In genomic region chr7:89621925-89622641, GRCh38 we compare ENCODE assay signal across 16 cellular contexts.
DNase-seq lines count a peak whose midpoint lies in the region; ATAC-seq lines count a peak whose summit lies in the region.
"Had no signal": no experiment of that assay in that cellular context is flagged by ENCODE, and none has a peak within 500 bp of the region (broad histone marks: within the 10 kb centered on the region; RNA-seq: fewer than 3 reads in every experiment).

No MANE protein-coding gene starts in this region.

- no peaks in the 10 kb centered on the region for H3K9me3 Mint-ChIP-seq in activated naive CD8-positive, alpha-beta T cell treated with anti-CD3 and anti-CD28 coated beads, Interleukin-2, amount 10 ng/mL, durations not matched to agents 7 days and 5 days
- H3K9me3 Mint-ChIP-seq in activated naive CD8-positive, alpha-beta T cell treated with anti-CD3 and anti-CD28 coated beads for 36 hours = no peaks in the 10 kb centered on the region
- peaks cover 0 to 7% (median 0%) of the 10 kb centered on the region in 11 donors for H3K9me3 Mint-ChIP-seq in naive thymus-derived CD4-positive, alpha-beta T cell
- peaks cover 2% of the 10 kb centered on the region for H3K9me3 Mint-ChIP-seq in stimulated activated memory B cell treated with anti-CD40 and anti-IgM and Interleukin-4, amounts not matched to agents 10 μg/mL and 1 μg/mL and 100 μg/mL, for 72 hours

- H3K36me3 ChIP-seq in naive thymus-derived CD4-positive, alpha-beta T cell (ENCODE audit: control insufficient read depth in 2 of 3, insufficient read depth in 3 of 3, low read length in 3 of 3) = no peaks in the 10 kb centered on the region

- no peaks in the 10 kb centered on the region for H3K27me3 ChIP-seq in naive thymus-derived CD4-positive, alpha-beta T cell (ENCODE audit: control insufficient read depth in 2 of 2, insufficient read depth in 2 of 2, low read length in 2 of 2)

- peak; percentile 2 for DNase-seq in NCI-H524 treated with DMSO at 0.1 percent for 48 hours (lab: John Stamatoyannopoulos, UW)
- DNase-seq in NCI-H524 (lab: John Stamatoyannopoulos, UW) = no peak
- DNase-seq in activated naive CD8-positive, alpha-beta T cell treated with anti-CD3 and anti-CD28 coated beads, Interleukin-2, amount 10 ng/mL, durations not matched to agents 7 days and 5 days = no peak
- DNase-seq in activated naive CD8-positive, alpha-beta T cell treated with anti-CD3 and anti-CD28 coated beads for 36 hours = no peak
- DNase-seq in naive thymus-derived CD4-positive, alpha-beta T cell = no peak
- no peak for DNase-seq in KBM-7
- DNase-seq: DMS79, Karpas-422, NCI-H1092, NCI-H2171, SIG-M5 had no signal

- intact Hi-C loops in naive thymus-derived CD4-positive, alpha-beta T cell (cut with micrococcal nuclease) = loop anchor here (2.0 to 10.0 kb wide), 14 partner anchors 125 to 1380 kb away; no protein-coding TSS in a partner anchor

- no peak overlapping the region for H3K4me3 Mint-ChIP-seq in activated naive CD8-positive, alpha-beta T cell treated with anti-CD3 and anti-CD28 coated beads, Interleukin-2, amount 10 ng/mL, durations not matched to agents 7 days and 5 days
- H3K4me3 Mint-ChIP-seq in activated naive CD8-positive, alpha-beta T cell treated with anti-CD3 and anti-CD28 coated beads for 36 hours = no peak overlapping the region
- H3K4me3 Mint-ChIP-seq in naive thymus-derived CD4-positive, alpha-beta T cell = peak overlapping the region in 8 of 10 donors; percentile 8 to 61 (median 49)
- H3K4me3 Mint-ChIP-seq in stimulated activated memory B cell treated with anti-CD40 and anti-IgM and Interleukin-4, amounts not matched to agents 10 μg/mL and 1 μg/mL and 100 μg/mL, for 72 hours = no peak overlapping the region
- H3K4me3 Mint-ChIP-seq: GM23338 had no signal

- peaks cover 1% of the 10 kb centered on the region for H3K36me3 Mint-ChIP-seq in activated naive CD8-positive, alpha-beta T cell treated with anti-CD3 and anti-CD28 coated beads, Interleukin-2, amount 10 ng/mL, durations not matched to agents 7 days and 5 days
- H3K36me3 Mint-ChIP-seq in activated naive CD8-positive, alpha-beta T cell treated with anti-CD3 and anti-CD28 coated beads for 36 hours = no peaks in the 10 kb centered on the region
- peaks cover 0 to 12% (median 0%) of the 10 kb centered on the region in 5 donors for H3K36me3 Mint-ChIP-seq in naive thymus-derived CD4-positive, alpha-beta T cell
- H3K36me3 Mint-ChIP-seq in stimulated activated memory B cell treated with anti-CD40 and anti-IgM and Interleukin-4, amounts not matched to agents 10 μg/mL and 1 μg/mL and 100 μg/mL, for 72 hours = no peaks in the 10 kb centered on the region

- H3K4me1 Mint-ChIP-seq in activated naive CD8-positive, alpha-beta T cell treated with anti-CD3 and anti-CD28 coated beads, Interleukin-2, amount 10 ng/mL, durations not matched to agents 7 days and 5 days = peaks cover 19% of the 10 kb centered on the region
- peaks cover 17% of the 10 kb centered on the region for H3K4me1 Mint-ChIP-seq in activated naive CD8-positive, alpha-beta T cell treated with anti-CD3 and anti-CD28 coated beads for 36 hours
- H3K4me1 Mint-ChIP-seq in naive thymus-derived CD4-positive, alpha-beta T cell = peaks cover 18 to 40% (median 36%) of the 10 kb centered on the region in 7 donors
- no peaks in the 10 kb centered on the region for H3K4me1 Mint-ChIP-seq in stimulated activated memory B cell treated with anti-CD40 and anti-IgM and Interleukin-4, amounts not matched to agents 10 μg/mL and 1 μg/mL and 100 μg/mL, for 72 hours
- H3K4me1 Mint-ChIP-seq: GM23338 had no signal

- ATAC-seq in activated naive CD8-positive, alpha-beta T cell treated with anti-CD3 and anti-CD28 coated beads, Interleukin-2, amount 10 ng/mL, durations not matched to agents 7 days and 5 days (ENCODE audit: low read depth) = peak; percentile 44
- no peak for ATAC-seq in naive thymus-derived CD4-positive, alpha-beta T cell
- ATAC-seq in stimulated activated memory B cell treated with anti-CD40 and anti-IgM and Interleukin-4, amounts not matched to agents 10 μg/mL and 1 μg/mL and 100 μg/mL, for 72 hours = no peak
- ATAC-seq in GM18502 (IDR thresholded peaks at IDR 0.05; ENCODE audit: poor library complexity, unreplicated experiment) = no peak

- peaks cover 0 to 16% of the 10 kb centered on the region in 2 donors for H3K4me1 ChIP-seq in naive thymus-derived CD4-positive, alpha-beta T cell (ENCODE audit: control insufficient read depth in 2 of 2, insufficient read depth in 2 of 2, low read length in 2 of 2)

- H3K27me3 Mint-ChIP-seq in activated naive CD8-positive, alpha-beta T cell treated with anti-CD3 and anti-CD28 coated beads, Interleukin-2, amount 10 ng/mL, durations not matched to agents 7 days and 5 days = peaks cover 7% of the 10 kb centered on the region
- no peaks in the 10 kb centered on the region for H3K27me3 Mint-ChIP-seq in activated naive CD8-positive, alpha-beta T cell treated with anti-CD3 and anti-CD28 coated beads for 36 hours
- H3K27me3 Mint-ChIP-seq in naive thymus-derived CD4-positive, alpha-beta T cell = peaks cover 0 to 7% (median 0%) of the 10 kb centered on the region in 5 donors
- H3K27me3 Mint-ChIP-seq in stimulated activated memory B cell treated with anti-CD40 and anti-IgM and Interleukin-4, amounts not matched to agents 10 μg/mL and 1 μg/mL and 100 μg/mL, for 72 hours = no peaks in the 10 kb centered on the region

- no peak overlapping the region for H3K4me3 ChIP-seq in naive thymus-derived CD4-positive, alpha-beta T cell (ENCODE audit: low read length)
- H3K4me3 ChIP-seq: GM23338 had no signal

- peak overlapping the region; percentile 69 for H3K27ac Mint-ChIP-seq in activated naive CD8-positive, alpha-beta T cell treated with anti-CD3 and anti-CD28 coated beads, Interleukin-2, amount 10 ng/mL, durations not matched to agents 7 days and 5 days
- no peak overlapping the region for H3K27ac Mint-ChIP-seq in activated naive CD8-positive, alpha-beta T cell treated with anti-CD3 and anti-CD28 coated beads for 36 hours
- H3K27ac Mint-ChIP-seq in naive thymus-derived CD4-positive, alpha-beta T cell = peak overlapping the region in 7 of 9 donors; percentile 7 to 90 (median 38)
- no peak overlapping the region for H3K27ac Mint-ChIP-seq in stimulated activated memory B cell treated with anti-CD40 and anti-IgM and Interleukin-4, amounts not matched to agents 10 μg/mL and 1 μg/mL and 100 μg/mL, for 72 hours
- H3K27ac Mint-ChIP-seq: GM23338 had no signal

- POLR2A ChIA-PET in activated naive CD8-positive, alpha-beta T cell treated with anti-CD3 and anti-CD28 coated beads, Interleukin-2, amount 10 ng/mL, durations not matched to agents 7 days and 5 days (lab: Charles Lee) = no interaction called here
- POLR2A ChIA-PET in naive thymus-derived CD4-positive, alpha-beta T cell (lab: Charles Lee) = interaction anchor here (0.6 to 1.4 kb wide), 3 partner anchors 10 to 16 kb away, joined by 3 to 4 read pairs (median 3); no protein-coding TSS in a partner anchor

- H3K27ac ChIP-seq in naive thymus-derived CD4-positive, alpha-beta T cell (ENCODE audit: low read depth, low read length) = no peak overlapping the region
- H3K27ac ChIP-seq: 22Rv1, C4-2B had no signal

- H3K9me3 ChIP-seq in naive thymus-derived CD4-positive, alpha-beta T cell (ENCODE audit: control insufficient read depth in 2 of 3, low read length in 3 of 3) = no peaks in the 10 kb centered on the region

- in situ Hi-C loops in KBM-7 (cut with MboI; ENCODE audit: low pct_unique_long_range_greater_than_20kb, low sequenced_read_pairs) = no loop called here

- CTCF ChIA-PET in naive thymus-derived CD4-positive, alpha-beta T cell (lab: Charles Lee) = interaction anchor here (0.7 to 2.1 kb wide), 15 partner anchors 9 to 831 kb away, joined by 3 to 14 read pairs (median 3); partner anchors contain the start of gene GTPBP10

Comparison
In these comparisons a context has a peak if more than half of its experiments do, and no peak if none do; other contexts are left out.
1. H3K27ac Mint-ChIP-seq: peak in activated naive CD8-positive, alpha-beta T cell treated with anti-CD3 and anti-CD28 coated beads, Interleukin-2, amount 10 ng/mL, durations not matched to agents 7 days and 5 days (single experiment) and naive thymus-derived CD4-positive, alpha-beta T cell (7 of 9); none in activated naive CD8-positive, alpha-beta T cell treated with anti-CD3 and anti-CD28 coated beads for 36 hours (single experiment) and stimulated activated memory B cell treated with anti-CD40 and anti-IgM and Interleukin-4, amounts not matched to agents 10 μg/mL and 1 μg/mL and 100 μg/mL, for 72 hours (single experiment).
2. H3K4me3 Mint-ChIP-seq: peak in naive thymus-derived CD4-positive, alpha-beta T cell (8 of 10); none in activated naive CD8-positive, alpha-beta T cell treated with anti-CD3 and anti-CD28 coated beads, Interleukin-2, amount 10 ng/mL, durations not matched to agents 7 days and 5 days (single experiment), activated naive CD8-positive, alpha-beta T cell treated with anti-CD3 and anti-CD28 coated beads for 36 hours (single experiment) and stimulated activated memory B cell treated with anti-CD40 and anti-IgM and Interleukin-4, amounts not matched to agents 10 μg/mL and 1 μg/mL and 100 μg/mL, for 72 hours (single experiment).